In genomic region chr6:123956492-123957139, GRCh38 we compare ENCODE assay signal across 33 cellular contexts.
"Had no signal": no experiment of that assay in that cellular context is flagged by ENCODE, and none has a peak within 500 bp of the region (broad histone marks: within the 10 kb centered on the region; RNA-seq: fewer than 3 reads in every experiment).

No MANE protein-coding gene starts in this region.

- H3K4me3 ChIP-seq: ascending aorta, MG63, SJCRH30, SK-N-MC had no signal

- H3K36me3 Mint-ChIP-seq: activated naive CD4-positive, alpha-beta T cell treated with anti-CD3 and anti-CD28 coated beads, Interleukin-2, amount 50 U/mL, for 24 hours; activated naive CD8-positive, alpha-beta T cell treated with anti-CD3 and anti-CD28 coated beads, Interleukin-2, amount 10 ng/mL, durations not matched to agents 7 days and 5 days had no signal

- DNase-seq: activated CD4-positive, alpha-beta T cell treated with anti-CD3 and anti-CD28 coated beads, Interleukin-2, amount 10 ng/mL, durations not matched to agents 24 days and 14 days; activated CD4-positive, alpha-beta T cell treated with anti-CD3 and anti-CD28 coated beads, Interleukin-2, amount 50 U/mL, for 4 hours; activated CD8-positive, alpha-beta T cell treated with anti-CD3 and anti-CD28 coated beads for 36 hours; activated gamma-delta T cell; activated naive CD4-positive, alpha-beta T cell treated with Interleukin-2 at 50 U/mL for 16 hours; activated naive CD8-positive, alpha-beta T cell treated with anti-CD3 and anti-CD28 coated beads, Interleukin-2, amount 10 ng/mL, durations not matched to agents 7 days and 5 days; activated T-cell treated with anti-CD3 and anti-CD28 coated beads, Interleukin-2, amount 50 U/mL, for 1 hour; amygdala; caudate nucleus; Kasumi-1; KG1; MG63; NCI-H1048; NCI-H1105 treated with DMSO at 0.1 percent for 48 hours; NCI-H1436; NCI-H1694; NCI-H1930; NCI-H2081 treated with DMSO at 0.1 percent for 48 hours; NCI-H510A; NCI-H526; NCI-H748 treated with DMSO at 0.1 percent for 48 hours; NK-92 treated with Interleukin-12 subunit alpha and Interleukin-12 subunit beta, amount 100 ng/mL, for 24 hours; PC-3; Right ventricle myocardium superior; SJCRH30 had no signal

- FAIRE-seq: RCC 7860, TTC549 had no signal

- H3K27me3 Mint-ChIP-seq: activated CD4-positive, alpha-beta T cell treated with anti-CD3 and anti-CD28 coated beads, Interleukin-2, amount 10 ng/mL, durations not matched to agents 24 days and 14 days; activated CD8-positive, alpha-beta T cell treated with anti-CD3 and anti-CD28 coated beads for 36 hours; activated naive CD4-positive, alpha-beta T cell treated with anti-CD3 and anti-CD28 coated beads, Interleukin-2, amount 50 U/mL, for 24 hours; activated naive CD8-positive, alpha-beta T cell treated with anti-CD3 and anti-CD28 coated beads, Interleukin-2, amount 10 ng/mL, durations not matched to agents 7 days and 5 days had no signal

- ATAC-seq: activated CD8-positive, alpha-beta T cell treated with anti-CD3 and anti-CD28 coated beads for 36 hours; PC-3 had no signal

- H3K36me3 ChIP-seq: ascending aorta, MG63, SJCRH30 had no signal

- H3K27me3 ChIP-seq: ascending aorta, MG63, SJCRH30 had no signal

- H3K27ac Mint-ChIP-seq: activated CD4-positive, alpha-beta T cell treated with anti-CD3 and anti-CD28 coated beads, Interleukin-2, amount 10 ng/mL, durations not matched to agents 24 days and 14 days; activated CD8-positive, alpha-beta T cell treated with anti-CD3 and anti-CD28 coated beads for 36 hours; activated naive CD4-positive, alpha-beta T cell treated with anti-CD3 and anti-CD28 coated beads, Interleukin-2, amount 50 U/mL, for 24 hours; activated naive CD8-positive, alpha-beta T cell treated with anti-CD3 and anti-CD28 coated beads, Interleukin-2, amount 10 ng/mL, durations not matched to agents 7 days and 5 days; activated T-helper 2 cell treated with anti-CD3 and anti-CD28 coated beads, Interferon-gamma antibody, Interleukin-2, Interleukin-4, amounts not matched to agents 10 μg/mL and 5 μg/mL and 100 μg/mL, durations not matched to agents 14 hours and 24 hours and 36 hours; T-helper 2 cell treated with Interferon-gamma antibody and Interleukin-4, amounts not matched to agents 5 μg/mL and 100 μg/mL, for 36 hours had no signal

- H3K27ac ChIP-seq: ascending aorta, RWPE1, SJCRH30, SK-N-MC had no signal

- H3K9me3 Mint-ChIP-seq: activated CD4-positive, alpha-beta T cell treated with anti-CD3 and anti-CD28 coated beads, Interleukin-2, amount 10 ng/mL, durations not matched to agents 24 days and 14 days had no signal

- H3K4me3 Mint-ChIP-seq: activated CD4-positive, alpha-beta T cell treated with anti-CD3 and anti-CD28 coated beads, Interleukin-2, amount 10 ng/mL, durations not matched to agents 24 days and 14 days; activated CD8-positive, alpha-beta T cell treated with anti-CD3 and anti-CD28 coated beads for 36 hours; activated naive CD4-positive, alpha-beta T cell treated with anti-CD3 and anti-CD28 coated beads, Interleukin-2, amount 50 U/mL, for 24 hours; activated naive CD8-positive, alpha-beta T cell treated with anti-CD3 and anti-CD28 coated beads, Interleukin-2, amount 10 ng/mL, durations not matched to agents 7 days and 5 days; T-helper 2 cell treated with Interferon-gamma antibody and Interleukin-4, amounts not matched to agents 5 μg/mL and 100 μg/mL, for 36 hours had no signal

- H3K4me1 Mint-ChIP-seq: activated CD4-positive, alpha-beta T cell treated with anti-CD3 and anti-CD28 coated beads, Interleukin-2, amount 10 ng/mL, durations not matched to agents 24 days and 14 days; activated naive CD4-positive, alpha-beta T cell treated with anti-CD3 and anti-CD28 coated beads, Interleukin-2, amount 50 U/mL, for 24 hours; activated naive CD8-positive, alpha-beta T cell treated with anti-CD3 and anti-CD28 coated beads, Interleukin-2, amount 10 ng/mL, durations not matched to agents 7 days and 5 days had no signal

- H3K9me3 ChIP-seq: MG63, SJCRH30 had no signal

- H3K4me1 ChIP-seq: ascending aorta, SJCRH30 had no signal
